In the genomic region with DNA sequence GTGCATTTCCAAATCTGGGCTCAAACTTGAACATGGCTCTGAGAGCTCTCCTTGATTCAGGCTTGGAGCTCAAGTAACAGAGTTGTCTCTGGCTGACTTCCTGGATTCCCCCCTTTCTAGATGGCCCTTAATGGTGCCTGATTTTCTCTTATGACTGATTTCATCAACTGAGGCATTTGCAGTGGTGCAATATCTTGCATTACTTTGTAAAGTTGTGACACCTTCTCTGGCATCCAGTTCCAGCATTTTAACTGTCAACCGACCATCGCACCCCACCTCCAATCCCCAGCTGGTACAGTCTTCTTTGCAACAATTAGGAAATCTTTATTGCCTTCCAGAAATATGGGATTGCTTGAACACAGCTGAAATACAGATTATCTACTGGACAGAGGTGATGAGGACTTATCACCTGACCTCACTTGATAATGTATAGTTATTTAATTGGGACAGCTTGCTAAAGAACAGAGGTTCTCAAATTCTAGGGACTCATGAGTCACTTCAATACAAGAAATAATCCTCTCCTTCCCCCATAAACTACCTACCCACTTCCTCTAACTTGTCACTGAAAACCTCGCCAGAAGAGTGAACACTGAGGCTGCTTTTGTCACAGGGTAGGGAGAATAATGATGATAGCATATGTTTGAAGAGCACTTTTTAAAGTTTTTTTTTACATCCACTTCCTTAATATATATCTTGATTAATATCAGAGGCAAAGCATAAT, we compare ENCODE assay signal across 9 cellular contexts. TPM values are rescaled to one million over a fixed set of nuclear protein-coding genes. Genes with fewer than 3 reads are reported as not detected.
DNase-seq lines count a peak whose midpoint lies in the region; ATAC-seq and TF ChIP-seq lines count a peak whose summit lies in the region.
"Had no signal": no experiment of that assay in that cellular context is flagged by ENCODE, and none has a peak within 500 bp of the region (broad histone marks: within the 10 kb centered on the region; RNA-seq: fewer than 3 reads in every experiment).

No MANE protein-coding gene starts in this region.

- H3K36me3 ChIP-seq in KOPT-K1 (ENCODE audit: insufficient read depth, low read length) = no peaks in the 10 kb centered on the region

- H3K9me3 Mint-ChIP-seq in central memory CD8-positive, alpha-beta T cell = no peaks in the 10 kb centered on the region

- H3K4me1 Mint-ChIP-seq in central memory CD8-positive, alpha-beta T cell = peaks cover 25% of the 10 kb centered on the region

- no peaks in the 10 kb centered on the region for H3K36me3 Mint-ChIP-seq in central memory CD8-positive, alpha-beta T cell (ENCODE audit: insufficient read depth)

- no peaks in the 10 kb centered on the region for H3K27me3 Mint-ChIP-seq in central memory CD8-positive, alpha-beta T cell

- H3K4me3 Mint-ChIP-seq in central memory CD8-positive, alpha-beta T cell = no peak overlapping the region

- ATAC-seq in GM18907 (IDR thresholded peaks at IDR 0.05; ENCODE audit: unreplicated experiment) (peak; percentile 52), SK-N-SH treated with all-trans-retinoic acid at 6 μM for 48 hours (no peak)
- peak; percentile 45 for ATAC-seq in central memory CD8-positive, alpha-beta T cell (replicated peaks; ENCODE audit: extremely low read depth, poor library complexity, severe bottlenecking)

- peak; percentile 32 for DNase-seq in A172 (ENCODE audit: low spot score)
- DNase-seq in central memory CD8-positive, alpha-beta T cell (ENCODE audit: low spot score in 2 of 2) = no peak
- DNase-seq in DMS79 (lab: John Stamatoyannopoulos, UW) = no peak
- DNase-seq in SK-N-DZ (ENCODE audit: low spot score) = no peak
- no peak for DNase-seq in islet precursor cell
- DNase-seq: activated CD4-positive, CD25-positive, alpha-beta regulatory T cell treated with anti-CD3 and anti-CD28 coated beads, Interleukin-2, amount 50 U/mL, for 72 hours had no signal

- peak overlapping the region; percentile 46 for H3K27ac ChIP-seq in KOPT-K1 (ENCODE audit: low read depth, low read length, poor library complexity, severe bottlenecking)

- H3K27ac Mint-ChIP-seq in central memory CD8-positive, alpha-beta T cell (ENCODE audit: low read depth) = peak overlapping the region; percentile 15

- H3K9me3 ChIP-seq in KOPT-K1 (ENCODE audit: insufficient read depth, low read length, poor library complexity, severe bottlenecking) = no peaks in the 10 kb centered on the region

TF ChIP-seq in SK-N-SH treated with all-trans-retinoic acid at 6 μM for 48 hours, 23 proteins besides CTCF, POLR2A, EP300 and RAD21:
- TF ChIP-seq, protein P1, sequence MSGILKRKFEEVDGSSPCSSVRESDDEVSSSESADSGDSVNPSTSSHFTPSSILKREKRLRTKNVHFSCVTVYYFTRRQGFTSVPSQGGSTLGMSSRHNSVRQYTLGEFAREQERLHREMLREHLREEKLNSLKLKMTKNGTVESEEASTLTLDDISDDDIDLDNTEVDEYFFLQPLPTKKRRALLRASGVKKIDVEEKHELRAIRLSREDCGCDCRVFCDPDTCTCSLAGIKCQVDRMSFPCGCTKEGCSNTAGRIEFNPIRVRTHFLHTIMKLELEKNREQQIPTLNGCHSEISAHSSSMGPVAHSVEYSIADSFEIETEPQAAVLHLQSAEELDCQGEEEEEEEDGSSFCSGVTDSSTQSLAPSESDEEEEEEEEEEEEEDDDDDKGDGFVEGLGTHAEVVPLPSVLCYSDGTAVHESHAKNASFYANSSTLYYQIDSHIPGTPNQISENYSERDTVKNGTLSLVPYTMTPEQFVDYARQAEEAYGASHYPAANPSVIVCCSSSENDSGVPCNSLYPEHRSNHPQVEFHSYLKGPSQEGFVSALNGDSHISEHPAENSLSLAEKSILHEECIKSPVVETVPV (CRISPR knock-in tag; IDR thresholded peaks at IDR 0.05) = no peak
- no peak for TF ChIP-seq ZNF8 (CRISPR knock-in tag; IDR thresholded peaks at IDR 0.05)
- TF ChIP-seq, protein P2, sequence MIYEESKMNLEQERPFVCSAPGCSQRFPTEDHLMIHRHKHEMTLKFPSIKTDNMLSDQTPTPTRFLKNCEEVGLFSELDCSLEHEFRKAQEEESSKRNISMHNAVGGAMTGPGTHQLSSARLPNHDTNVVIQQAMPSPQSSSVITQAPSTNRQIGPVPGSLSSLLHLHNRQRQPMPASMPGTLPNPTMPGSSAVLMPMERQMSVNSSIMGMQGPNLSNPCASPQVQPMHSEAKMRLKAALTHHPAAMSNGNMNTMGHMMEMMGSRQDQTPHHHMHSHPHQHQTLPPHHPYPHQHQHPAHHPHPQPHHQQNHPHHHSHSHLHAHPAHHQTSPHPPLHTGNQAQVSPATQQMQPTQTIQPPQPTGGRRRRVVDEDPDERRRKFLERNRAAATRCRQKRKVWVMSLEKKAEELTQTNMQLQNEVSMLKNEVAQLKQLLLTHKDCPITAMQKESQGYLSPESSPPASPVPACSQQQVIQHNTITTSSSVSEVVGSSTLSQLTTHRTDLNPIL (CRISPR knock-in tag; IDR thresholded peaks at IDR 0.05; ENCODE audit: low read depth) = no peak
- TF ChIP-seq, protein P3, sequence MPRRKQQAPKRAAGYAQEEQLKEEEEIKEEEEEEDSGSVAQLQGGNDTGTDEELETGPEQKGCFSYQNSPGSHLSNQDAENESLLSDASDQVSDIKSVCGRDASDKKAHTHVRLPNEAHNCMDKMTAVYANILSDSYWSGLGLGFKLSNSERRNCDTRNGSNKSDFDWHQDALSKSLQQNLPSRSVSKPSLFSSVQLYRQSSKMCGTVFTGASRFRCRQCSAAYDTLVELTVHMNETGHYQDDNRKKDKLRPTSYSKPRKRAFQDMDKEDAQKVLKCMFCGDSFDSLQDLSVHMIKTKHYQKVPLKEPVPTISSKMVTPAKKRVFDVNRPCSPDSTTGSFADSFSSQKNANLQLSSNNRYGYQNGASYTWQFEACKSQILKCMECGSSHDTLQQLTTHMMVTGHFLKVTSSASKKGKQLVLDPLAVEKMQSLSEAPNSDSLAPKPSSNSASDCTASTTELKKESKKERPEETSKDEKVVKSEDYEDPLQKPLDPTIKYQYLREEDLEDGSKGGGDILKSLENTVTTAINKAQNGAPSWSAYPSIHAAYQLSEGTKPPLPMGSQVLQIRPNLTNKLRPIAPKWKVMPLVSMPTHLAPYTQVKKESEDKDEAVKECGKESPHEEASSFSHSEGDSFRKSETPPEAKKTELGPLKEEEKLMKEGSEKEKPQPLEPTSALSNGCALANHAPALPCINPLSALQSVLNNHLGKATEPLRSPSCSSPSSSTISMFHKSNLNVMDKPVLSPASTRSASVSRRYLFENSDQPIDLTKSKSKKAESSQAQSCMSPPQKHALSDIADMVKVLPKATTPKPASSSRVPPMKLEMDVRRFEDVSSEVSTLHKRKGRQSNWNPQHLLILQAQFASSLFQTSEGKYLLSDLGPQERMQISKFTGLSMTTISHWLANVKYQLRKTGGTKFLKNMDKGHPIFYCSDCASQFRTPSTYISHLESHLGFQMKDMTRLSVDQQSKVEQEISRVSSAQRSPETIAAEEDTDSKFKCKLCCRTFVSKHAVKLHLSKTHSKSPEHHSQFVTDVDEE (CRISPR knock-in tag; IDR thresholded peaks at IDR 0.05) = no peak
- no peak for TF ChIP-seq GLIS3 (CRISPR knock-in tag; IDR thresholded peaks at IDR 0.05)
- no peak for TF ChIP-seq ZNF565 (CRISPR knock-in tag; conservative IDR thresholded peaks at IDR 0.05; ENCODE audit: low read depth)
- no peak for TF ChIP-seq BACH2 (CRISPR knock-in tag; IDR thresholded peaks at IDR 0.05; ENCODE audit: borderline replicate concordance)
- no peak for TF ChIP-seq ESRRG (CRISPR knock-in tag; IDR thresholded peaks at IDR 0.05)
- no peak for TF ChIP-seq ZFP3 (CRISPR knock-in tag; IDR thresholded peaks at IDR 0.05)
- TF ChIP-seq PPARA (CRISPR knock-in tag; IDR thresholded peaks at IDR 0.05; ENCODE audit: borderline replicate concordance) = no peak
- no peak for TF ChIP-seq ISL1 (CRISPR knock-in tag; IDR thresholded peaks at IDR 0.05)
- no peak for TF ChIP-seq ZFP30 (CRISPR knock-in tag; IDR thresholded peaks at IDR 0.05)
- no peak for TF ChIP-seq SNAI2 (CRISPR knock-in tag; IDR thresholded peaks at IDR 0.05)
- TF ChIP-seq RARB (CRISPR knock-in tag; IDR thresholded peaks at IDR 0.05) = no peak
- no peak for TF ChIP-seq CSDC2 (CRISPR knock-in tag; IDR thresholded peaks at IDR 0.05)

RNA-seq across cellular contexts. Expression of a gene that starts 41.8 kb away (rescaled TPM):
- total RNA-seq in A172 (2014; rRNA removed; shearing (Covaris generic)) = 29.0 and 48.1 TPM in 2 replicates
- polyA plus RNA-seq in SK-N-DZ (2014; cell fraction: cytosol; rRNA removed) = 0.96 and 1.2 TPM in 2 replicates
- polyA plus RNA-seq in SK-N-DZ (2014; cell fraction: nucleus; rRNA removed) = 0.66 and 1.5 TPM in 2 replicates
